27 cellular contexts compared by ENCODE assay signal in the genomic region with DNA sequence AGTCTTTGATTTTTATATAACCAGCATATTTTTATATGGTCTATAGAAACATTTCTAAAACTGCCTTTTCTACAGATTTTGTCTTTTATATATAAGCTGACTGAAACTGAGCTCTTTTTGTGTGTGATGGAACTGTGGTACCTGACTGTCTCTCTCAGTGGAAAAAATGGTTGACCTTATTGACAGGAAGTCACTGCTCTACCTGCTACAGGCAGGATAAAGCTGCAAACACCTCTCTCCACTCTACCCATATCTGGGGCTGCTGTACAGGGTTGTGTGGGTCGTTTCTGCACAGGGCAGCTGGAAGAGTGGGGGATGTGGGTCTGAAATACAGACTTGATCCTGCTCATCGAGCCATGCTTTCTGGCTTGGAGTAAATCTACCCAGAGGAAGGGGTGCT.
"Had no signal": no experiment of that assay in that cellular context is flagged by ENCODE, and none has a peak within 500 bp of the region (broad histone marks: within the 10 kb centered on the region; RNA-seq: fewer than 3 reads in every experiment).

No MANE protein-coding gene starts in this region.

- H3K9me3 Mint-ChIP-seq: natural killer cell treated with Interleukin-12 subunit alpha and Interleukin-12 subunit beta and Interleukin-15 and Interleukin-18, amount 100 ng/mL, for 72 hours had no signal

- H3K4me3 ChIP-seq: coronary artery, esophagus squamous epithelium, lung, pancreas, right lobe of liver, testis, tibial nerve, upper lobe of left lung had no signal

- H3K4me1 ChIP-seq: esophagus squamous epithelium, pancreas, right lobe of liver, testis, tibial nerve, upper lobe of left lung had no signal

- FAIRE-seq: endothelial cell of umbilical vein, frontal cortex, keratinocyte, pancreas, small intestine, urothelium cell line had no signal

- H3K27me3 ChIP-seq: esophagus squamous epithelium, neutrophil, pancreas, right lobe of liver, testis, tibial nerve, upper lobe of left lung had no signal

- H3K27ac Mint-ChIP-seq: memory B cell; naive B cell; natural killer cell treated with Interleukin-12 subunit alpha and Interleukin-12 subunit beta and Interleukin-15 and Interleukin-18, amount 100 ng/mL, for 72 hours; progenitor cell of endocrine pancreas had no signal

- H3K9me3 ChIP-seq: pancreas, right lobe of liver, testis had no signal

- H3K4me1 Mint-ChIP-seq: memory B cell, naive B cell, neural crest cell had no signal

- ATAC-seq: left lobe of liver; natural killer cell treated with Interleukin-12 subunit alpha and Interleukin-12 subunit beta and Interleukin-15 and Interleukin-18, amount 100 ng/mL, for 72 hours; pancreas; right lobe of liver had no signal

- H3K4me3 Mint-ChIP-seq: memory B cell; naive B cell; natural killer cell treated with Interleukin-12 subunit alpha and Interleukin-12 subunit beta and Interleukin-15 and Interleukin-18, amount 100 ng/mL, for 72 hours; neural crest cell had no signal

- H3K27ac ChIP-seq: coronary artery, esophagus squamous epithelium, neutrophil, pancreas, right lobe of liver, testis, tibial nerve, upper lobe of left lung had no signal

- H3K36me3 ChIP-seq: neutrophil, right lobe of liver had no signal

- DNase-seq: effector memory CD4-positive, alpha-beta T cell; erythroblast; esophagus squamous epithelium; head of caudate nucleus; naive B cell; pancreas; right lobe of liver; small intestine; stimulated activated CD4-positive, alpha-beta T cell treated with anti-CD3 and anti-CD28 coated beads, Interleukin-15, amount 100 ng/mL, for 24 hours; stimulated activated CD4-positive, alpha-beta T cell treated with anti-CD3 and anti-CD28 coated beads, Interleukin-2, amount 100 ng/mL, for 48 hours; stimulated activated naive CD4-positive, alpha-beta T cell; substantia nigra; testis; upper lobe of left lung had no signal

- H3K27me3 Mint-ChIP-seq: memory B cell; naive B cell; natural killer cell treated with Interleukin-12 subunit alpha and Interleukin-12 subunit beta and Interleukin-15 and Interleukin-18, amount 100 ng/mL, for 72 hours; progenitor cell of endocrine pancreas had no signal
